In the genomic region with DNA sequence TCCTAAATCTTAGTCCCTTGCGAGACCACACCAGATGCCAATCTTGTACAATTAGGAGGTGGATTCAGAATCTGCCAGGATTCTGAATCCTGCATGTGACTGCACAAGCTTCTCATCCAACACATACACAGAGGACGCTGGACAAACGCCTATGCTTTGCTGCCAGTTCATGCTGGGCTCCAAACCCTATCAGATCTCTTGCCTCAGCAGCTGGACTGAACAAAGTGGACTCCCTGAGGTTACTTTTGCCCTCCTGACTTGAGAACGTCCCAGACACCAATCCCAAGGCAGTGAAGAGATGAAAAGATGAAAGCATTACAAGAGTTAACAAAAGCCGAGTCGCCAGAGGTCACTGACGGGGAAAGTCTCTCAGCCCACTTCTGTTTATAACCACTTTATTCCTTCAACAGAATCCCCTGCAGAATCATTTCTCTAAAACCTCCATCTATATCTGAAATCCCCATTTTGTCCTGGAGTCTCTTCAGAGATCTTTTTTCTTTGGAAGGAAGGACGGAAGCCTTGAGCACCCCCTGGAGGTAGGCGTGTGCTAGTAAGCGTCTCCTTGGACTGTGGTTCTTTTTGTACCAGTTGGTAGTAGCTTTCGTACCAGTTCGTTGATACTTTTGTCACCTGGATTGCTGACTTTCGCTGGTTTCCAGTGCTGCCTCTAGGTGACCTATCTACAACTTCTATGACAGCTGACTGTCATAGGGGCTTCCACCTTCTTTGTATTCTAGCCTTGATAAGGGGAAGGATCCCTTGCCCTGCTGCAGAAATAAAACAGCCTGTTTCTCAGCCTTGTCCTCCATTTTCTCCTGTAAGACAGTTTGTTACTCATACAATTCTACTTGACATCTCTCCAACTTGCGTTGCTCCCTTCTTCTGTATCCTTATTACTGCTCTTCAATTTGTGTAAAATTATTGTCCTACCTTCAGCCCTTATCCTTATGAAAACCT, we compare ENCODE assay signal across 8 cellular contexts. TPM values are rescaled to one million over a fixed set of nuclear protein-coding genes. Genes with fewer than 3 reads are reported as not detected.
DNase-seq lines count a peak whose midpoint lies in the region; ATAC-seq and TF ChIP-seq lines count a peak whose summit lies in the region.

No MANE protein-coding gene starts in this region.

- H3K27me3 Mint-ChIP-seq in endodermal cell (ENCODE audit: insufficient read depth) = peaks cover 5% of the 10 kb centered on the region

- H3K27ac ChIP-seq in endodermal cell (ENCODE audit: low read depth, low read length) = no peak overlapping the region

- ATAC-seq in GM19025 (IDR thresholded peaks at IDR 0.05; ENCODE audit: low read depth, unreplicated experiment) (peak; percentile 31), HG03378 (IDR thresholded peaks at IDR 0.05; ENCODE audit: unreplicated experiment) (peak; percentile 39)

- TF ChIP-seq CTCF in endodermal cell (conservative IDR thresholded peaks at IDR 0.05) = peak; percentile 94

- no peaks in the 10 kb centered on the region for H3K27me3 ChIP-seq in endodermal cell (ENCODE audit: control insufficient read depth, insufficient read depth, low read length, poor library complexity, severe bottlenecking)

- WGBS in endodermal cell (ENCODE audit: insufficient coverage in 1 of 2, insufficient read length in 1 of 2), 2 experiments = 60 to 69% methylated on average over 9 to 14 of the region's 14 CpGs

- H3K9ac ChIP-seq in endodermal cell (ENCODE audit: extremely low read depth, low read length, poor library complexity, severe bottlenecking) = no peak overlapping the region

- DNase-seq in Ammon's horn (ENCODE audit: low spot score) (peak; percentile 86), NCI-H69 (lab: John Stamatoyannopoulos, UW) (peak; percentile 85), endodermal cell (peak; percentile 91), middle frontal gyrus (ENCODE audit: extremely low spot score, low spot score) (peak; percentile 39)
- peak; percentile 52 to 56 for DNase-seq in activated CD4-positive, alpha-beta T cell treated with anti-CD3 and anti-CD28 coated beads, Interleukin-2, amount 50 U/mL, for 4 hours
- peak; percentile 80 for DNase-seq in stimulated activated CD8-positive, alpha-beta memory T cell treated with anti-CD3 and anti-CD28 coated beads, Interleukin-4, amount 100 ng/mL, for 48 hours

- H3K4me3 Mint-ChIP-seq in endodermal cell = no peak overlapping the region

- H3K4me1 Mint-ChIP-seq in endodermal cell = peaks cover 4% of the 10 kb centered on the region

- no peaks in the 10 kb centered on the region for H3K4me1 ChIP-seq in endodermal cell (ENCODE audit: control insufficient read depth, insufficient read depth, low read length)

- H3K36me3 ChIP-seq in endodermal cell (ENCODE audit: control insufficient read depth, insufficient read depth, low read length) = no peaks in the 10 kb centered on the region

- H3K9me3 ChIP-seq in endodermal cell (ENCODE audit: control insufficient read depth, low read length) = no peaks in the 10 kb centered on the region

- no peaks in the 10 kb centered on the region for H3K36me3 Mint-ChIP-seq in endodermal cell (ENCODE audit: low read depth)

- no peak overlapping the region for H3K4me3 ChIP-seq in endodermal cell (ENCODE audit: low read length)

- H3K9me3 Mint-ChIP-seq in endodermal cell = no peaks in the 10 kb centered on the region

- H3K27ac Mint-ChIP-seq in endodermal cell = no peak overlapping the region

RNA-seq across cellular contexts. Expression of a gene that starts 26.1 kb away (rescaled TPM):
- total RNA-seq in endodermal cell = 10 to 100 TPM; 29.2 to 39.2 TPM
- 37.4 TPM for polyA plus RNA-seq in endodermal cell (2013, experiment 1 of 2)
- 37.5 TPM for polyA plus RNA-seq in endodermal cell (2013, experiment 2 of 2)

Comparison
In these comparisons a context has a peak if more than half of its experiments do, and no peak if none do; other contexts are left out.
1. DNase-seq: peak in every context shown above with its lines; median percentile 91 in endodermal cell; 86 in Ammon's horn; 85 in NCI-H69; 80 in stimulated activated CD8-positive, alpha-beta memory T cell treated with anti-CD3 and anti-CD28 coated beads, Interleukin-4, amount 100 ng/mL, for 48 hours; 54 in activated CD4-positive, alpha-beta T cell treated with anti-CD3 and anti-CD28 coated beads, Interleukin-2, amount 50 U/mL, for 4 hours; 39 in middle frontal gyrus.